ENCODE assay signal across 24 cellular contexts in the genomic region with DNA sequence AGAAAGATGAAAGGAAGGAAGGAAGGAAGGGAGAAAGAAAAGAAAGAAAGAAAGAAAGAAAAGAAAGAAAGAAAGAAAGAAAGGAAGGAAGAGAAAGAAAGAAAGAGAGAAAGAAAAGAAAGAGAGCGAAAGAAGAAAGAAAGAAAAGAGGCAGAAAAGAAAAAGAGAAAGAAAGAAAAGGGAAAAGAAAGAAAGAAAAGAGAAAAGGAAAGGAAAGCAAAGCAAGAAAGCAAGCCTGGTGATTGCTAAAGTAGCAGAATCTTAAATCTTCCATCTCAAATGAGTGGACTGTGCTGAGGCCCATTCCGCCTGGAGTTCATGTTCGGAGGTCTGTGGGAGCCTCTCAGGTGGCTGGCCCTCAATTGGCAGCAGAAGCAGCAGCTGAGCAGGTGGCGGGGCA.
"Had no signal": no experiment of that assay in that cellular context is flagged by ENCODE, and none has a peak within 500 bp of the region (broad histone marks: within the 10 kb centered on the region; RNA-seq: fewer than 3 reads in every experiment).

No MANE protein-coding gene starts in this region.

- ATAC-seq: activated CD4-positive, alpha-beta T cell treated with anti-CD3 and anti-CD28 coated beads for 36 hours; Panc1; Right ventricle myocardium inferior had no signal

- H3K27ac Mint-ChIP-seq: activated CD4-positive, alpha-beta memory T cell treated with anti-CD3 and anti-CD28 coated beads, Interleukin-2, amount 10 ng/mL, durations not matched to agents 7 days and 5 days; activated CD4-positive, alpha-beta T cell treated with anti-CD3 and anti-CD28 coated beads for 36 hours had no signal

- H3K4me1 Mint-ChIP-seq: activated CD4-positive, alpha-beta memory T cell treated with anti-CD3 and anti-CD28 coated beads, Interleukin-2, amount 10 ng/mL, durations not matched to agents 7 days and 5 days; activated CD4-positive, alpha-beta T cell treated with anti-CD3 and anti-CD28 coated beads for 36 hours had no signal

- H3K9me3 Mint-ChIP-seq: activated CD4-positive, alpha-beta memory T cell treated with anti-CD3 and anti-CD28 coated beads, Interleukin-2, amount 10 ng/mL, durations not matched to agents 7 days and 5 days had no signal

- DNase-seq: activated CD4-positive, alpha-beta memory T cell treated with anti-CD3 and anti-CD28 coated beads, Interleukin-2, amount 10 ng/mL, durations not matched to agents 7 days and 5 days; activated CD4-positive, alpha-beta T cell treated with anti-CD3 and anti-CD28 coated beads for 36 hours; activated CD4-positive, alpha-beta T cell treated with anti-CD3 and anti-CD28 coated beads, Interleukin-2, amount 50 U/mL, for 1 hour; activated CD8-positive, alpha-beta memory T cell treated with anti-CD3 and anti-CD28 coated beads, Interleukin-2, amount 50 U/mL, for 48 hours; activated naive CD4-positive, alpha-beta T cell treated with anti-CD3 and anti-CD28 coated beads, Interleukin-2, amount 50 U/mL, for 16 hours; activated T-cell treated with anti-CD3 and anti-CD28 coated beads, Interleukin-2, amount 50 U/mL, for 1 hour; amniotic stem cell; brain microvascular endothelial cell; Kasumi-1; KBM-7; NCI-H1048; NCI-H146; NCI-H187 treated with DMSO at 0.1 percent for 48 hours; NCI-H2081 treated with DMSO at 0.1 percent for 48 hours; NCI-H446; NCI-H524; NCI-H748 treated with DMSO at 0.1 percent for 48 hours; OCI-M1; RPMI8226; T-helper 1 cell had no signal

- H3K4me3 ChIP-seq: SK-N-MC had no signal

- H3K36me3 ChIP-seq: brain microvascular endothelial cell had no signal

- H3K27ac ChIP-seq: brain microvascular endothelial cell, SK-N-MC, VCaP had no signal

- H3K27me3 ChIP-seq: brain microvascular endothelial cell had no signal

- H3K4me3 Mint-ChIP-seq: activated CD4-positive, alpha-beta memory T cell treated with anti-CD3 and anti-CD28 coated beads, Interleukin-2, amount 10 ng/mL, durations not matched to agents 7 days and 5 days; activated CD4-positive, alpha-beta T cell treated with anti-CD3 and anti-CD28 coated beads for 36 hours had no signal
